In the genomic region with DNA sequence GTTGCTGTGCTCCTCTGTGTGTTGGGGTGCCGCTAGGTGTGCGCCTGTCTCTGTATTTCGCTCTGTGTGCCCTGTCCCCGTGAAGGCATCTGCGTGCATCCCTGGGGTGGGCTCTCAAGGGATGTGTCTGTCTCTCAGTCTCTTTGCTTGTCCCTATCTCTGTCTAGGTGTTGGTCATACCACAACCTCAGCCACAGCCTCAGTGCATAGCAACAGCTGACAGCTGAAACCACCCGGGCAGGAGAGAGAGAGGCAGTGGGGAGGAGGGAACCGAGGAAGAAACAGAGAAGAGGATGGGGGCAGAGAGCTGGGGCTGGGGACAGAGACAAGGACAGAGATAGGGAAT, we compare ENCODE assay signal across 9 cellular contexts. TPM values are rescaled to one million over a fixed set of nuclear protein-coding genes. Genes with fewer than 3 reads are reported as not detected.
DNase-seq lines count a peak whose midpoint lies in the region; ATAC-seq lines count a peak whose summit lies in the region.
"Had no signal": no experiment of that assay in that cellular context is flagged by ENCODE, and none has a peak within 500 bp of the region (broad histone marks: within the 10 kb centered on the region; RNA-seq: fewer than 3 reads in every experiment).

No MANE protein-coding gene starts in this region.

- no peak for ATAC-seq in HG03442 (IDR thresholded peaks at IDR 0.05; ENCODE audit: unreplicated experiment)
- ATAC-seq in HG02938 (IDR thresholded peaks at IDR 0.05; ENCODE audit: unreplicated experiment) = no peak

- DNase-seq in activated naive CD4-positive, alpha-beta T cell treated with anti-CD3 and anti-CD28 coated beads for 36 hours = peak; percentile 50
- no peak for DNase-seq in activated naive CD4-positive, alpha-beta T cell (lab: John Stamatoyannopoulos, UW)
- DNase-seq in NAMALWA (ENCODE audit: low spot score) = peak; percentile 80
- peak in 1 of 3 donors; percentile 26 for DNase-seq in effector memory CD4-positive, alpha-beta T cell
- peak; percentile 25 for DNase-seq in stimulated activated naive CD4-positive, alpha-beta T cell treated with Interleukin-2 at 50 U/mL for 16 hours (lab: John Stamatoyannopoulos, UW)
- DNase-seq in SKM-1 treated with dmso at 0.1 percent for 144 hours (lab: John Stamatoyannopoulos, UW; ENCODE audit: unreplicated experiment) = no peak

- H3K36me3 ChIP-seq in effector memory CD4-positive, alpha-beta T cell (ENCODE audit: control insufficient read depth, insufficient read depth, low read length) = no peaks in the 10 kb centered on the region

- peaks cover 58% of the 10 kb centered on the region for H3K27me3 Mint-ChIP-seq in activated naive CD4-positive, alpha-beta T cell treated with anti-CD3 and anti-CD28 coated beads for 36 hours (ENCODE audit: low read depth)

- peaks cover 45% of the 10 kb centered on the region for H3K4me1 ChIP-seq in effector memory CD4-positive, alpha-beta T cell (ENCODE audit: control insufficient read depth, insufficient read depth, low read length, poor library complexity, severe bottlenecking)

- intact Hi-C loops in activated naive CD4-positive, alpha-beta T cell treated with anti-CD3 and anti-CD28 coated beads for 36 hours (cut with micrococcal nuclease) = no loop called here

- no peak overlapping the region for H3K27ac ChIP-seq in effector memory CD4-positive, alpha-beta T cell (ENCODE audit: insufficient read depth, low read length, poor library complexity, severe bottlenecking)

- peak overlapping the region; percentile 45 for H3K4me3 ChIP-seq in effector memory CD4-positive, alpha-beta T cell (ENCODE audit: insufficient read depth, low read depth, low read length, poor library complexity, severe bottlenecking)

- peaks cover 70% of the 10 kb centered on the region for H3K27me3 ChIP-seq in effector memory CD4-positive, alpha-beta T cell (replicated peaks; ENCODE audit: control insufficient read depth, insufficient read depth, low read length, poor library complexity, severe bottlenecking)

- H3K9me3 ChIP-seq in effector memory CD4-positive, alpha-beta T cell (ENCODE audit: control insufficient read depth, low read length) = no peaks in the 10 kb centered on the region

- peaks cover 33% of the 10 kb centered on the region for H3K4me1 Mint-ChIP-seq in activated naive CD4-positive, alpha-beta T cell treated with anti-CD3 and anti-CD28 coated beads for 36 hours (ENCODE audit: low read depth)

- H3K36me3 Mint-ChIP-seq in activated naive CD4-positive, alpha-beta T cell treated with anti-CD3 and anti-CD28 coated beads for 36 hours (ENCODE audit: low read depth) = no peaks in the 10 kb centered on the region

- H3K9me3 Mint-ChIP-seq in activated naive CD4-positive, alpha-beta T cell treated with anti-CD3 and anti-CD28 coated beads for 36 hours = no peaks in the 10 kb centered on the region

- H3K27ac Mint-ChIP-seq in activated naive CD4-positive, alpha-beta T cell treated with anti-CD3 and anti-CD28 coated beads for 36 hours = no peak overlapping the region

- CTCF ChIA-PET in activated naive CD4-positive, alpha-beta T cell treated with anti-CD3 and anti-CD28 coated beads for 36 hours (lab: Charles Lee) = interaction anchor here (4.6 to 10.9 kb wide), 3 partner anchors 10 to 25 kb away, joined by 73 to 333 read pairs (median 93); a partner anchor contains a TSS

- peak overlapping the region; percentile 46 for H3K4me3 Mint-ChIP-seq in activated naive CD4-positive, alpha-beta T cell treated with anti-CD3 and anti-CD28 coated beads for 36 hours

RNA-seq across cellular contexts. Expression of a gene that starts 1.0 kb away (rescaled TPM):
- under 1 TPM; 0.25 to 0.79 TPM for total RNA-seq in activated naive CD4-positive, alpha-beta T cell treated with anti-CD3 and anti-CD28 coated beads for 36 hours
- total RNA-seq: mononuclear cell had no signal

RNA-seq across cellular contexts. Expression of a gene that starts 13.9 kb away (rescaled TPM):
- 100 to 1,000 TPM; 542 to 552 TPM for total RNA-seq in activated naive CD4-positive, alpha-beta T cell treated with anti-CD3 and anti-CD28 coated beads for 36 hours

RNA-seq across cellular contexts. Expression of a gene that starts 35.3 kb away (rescaled TPM):
- total RNA-seq in activated naive CD4-positive, alpha-beta T cell treated with anti-CD3 and anti-CD28 coated beads for 36 hours = 1 to 10 TPM in 1 of 2 experiments, under 1 TPM in 1; 0.93 to 1.5 TPM

Comparison
In these comparisons a context has a peak if more than half of its experiments do, and no peak if none do; other contexts are left out.
1. DNase-seq: peak in activated naive CD4-positive, alpha-beta T cell treated with anti-CD3 and anti-CD28 coated beads for 36 hours (single experiment), NAMALWA (single experiment) and stimulated activated naive CD4-positive, alpha-beta T cell treated with Interleukin-2 at 50 U/mL for 16 hours (single experiment); none in activated naive CD4-positive, alpha-beta T cell (0 of 4) and SKM-1 treated with dmso at 0.1 percent for 144 hours (single experiment).